ENCODE assay signal across 8 cellular contexts in the genomic region with DNA sequence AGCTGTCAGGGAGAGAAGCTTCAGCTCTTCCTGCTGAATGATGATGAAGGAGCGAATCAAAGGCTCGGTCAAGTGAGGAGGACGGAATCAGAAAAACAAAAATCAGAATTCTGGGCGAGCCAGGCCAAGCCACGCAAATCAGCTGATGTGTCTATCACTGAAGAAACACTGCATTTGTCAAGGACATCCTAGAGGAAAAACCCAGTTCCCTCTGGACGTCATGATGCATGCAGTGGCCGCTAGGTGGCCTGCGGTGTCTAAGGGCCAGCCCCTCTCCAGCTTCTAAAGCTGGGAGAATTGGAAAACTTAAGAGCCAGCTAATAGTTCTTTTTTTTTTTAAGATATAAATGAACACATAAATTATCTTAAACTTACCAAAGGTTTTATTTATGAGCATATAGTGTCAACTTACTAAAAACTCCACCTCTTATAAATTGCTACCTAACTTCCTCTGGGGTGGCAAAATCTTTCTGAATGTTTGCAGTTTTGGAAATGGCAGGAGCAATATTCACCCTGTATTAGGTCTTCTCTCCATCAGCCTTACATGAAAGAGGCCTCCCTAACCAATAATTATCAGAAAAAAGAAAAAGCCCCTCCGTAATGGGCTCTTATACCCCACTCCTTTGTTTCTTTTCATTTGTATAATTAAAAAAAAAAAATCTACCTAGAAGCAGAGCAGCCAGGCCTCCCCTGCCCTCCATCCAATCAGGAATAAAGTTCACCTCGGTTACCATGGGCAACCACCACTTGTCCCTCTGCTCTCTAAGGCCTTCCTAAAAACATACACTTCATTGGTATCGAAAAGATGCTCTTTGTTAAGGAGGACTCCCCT.
A peak's percentile ranks its signal among the peaks of the same experiment; 100 is the strongest.
DNase-seq lines count a peak whose midpoint lies in the region; ATAC-seq and TF ChIP-seq lines count a peak whose summit lies in the region.

No MANE protein-coding gene starts in this region.

- H2AK5ac ChIP-seq in mesendoderm (ENCODE audit: low read length): no peak overlapping the region

- CTCF ChIA-PET in HEK293T (lab: Yijun Ruan, JAX): interaction anchor here (0.6 to 0.7 kb wide), 5 partner anchors 10 to 681 kb away, joined by 3 to 4 read pairs (median 3); no protein-coding TSS in a partner anchor

- H3K79me1 ChIP-seq in mesendoderm (ENCODE audit: low read length): no peaks in the 10 kb centered on the region

- H3K36me3 ChIP-seq in NT2/D1 (ENCODE audit: insufficient read depth, insufficient read length, low read length) (no peaks in the 10 kb centered on the region), mesendoderm (ENCODE audit: control insufficient read depth, insufficient read depth, low read length) (no peaks in the 10 kb centered on the region)

- no peaks in the 10 kb centered on the region for H3K9me3 Mint-ChIP-seq in endothelial cell (ENCODE audit: unreplicated experiment)

- no peak overlapping the region for H3K27ac ChIP-seq in mesendoderm (ENCODE audit: low read depth, low read length)

- no peak overlapping the region for H3K9ac ChIP-seq in NT2/D1 (ENCODE audit: insufficient read length, low read depth)
- H3K9ac ChIP-seq in mesendoderm (ENCODE audit: low read length): no peak overlapping the region

- no peak overlapping the region for H3K56ac ChIP-seq in mesendoderm (ENCODE audit: low read length)

- no peaks in the 10 kb centered on the region for H3K4me1 Mint-ChIP-seq in endothelial cell (ENCODE audit: unreplicated experiment)

- H3K9me3 ChIP-seq in NT2/D1 (ENCODE audit: insufficient read depth, low read length): peaks cover 8% of the 10 kb centered on the region; the same call in 1 of the 2 replicates

- no peaks in the 10 kb centered on the region for H3K36me3 Mint-ChIP-seq in endothelial cell (ENCODE audit: low read depth, unreplicated experiment)

- H3K27me3 ChIP-seq in NT2/D1 (ENCODE audit: insufficient read depth, insufficient read length) (no peaks in the 10 kb centered on the region), mesendoderm (ENCODE audit: insufficient read depth, low read length, poor library complexity) (no peaks in the 10 kb centered on the region)

- no peak overlapping the region for H4K8ac ChIP-seq in mesendoderm (ENCODE audit: low read depth, low read length)

- DNase-seq in DMS53 treated with DMSO at 0.1 percent for 48 hours (lab: John Stamatoyannopoulos, UW; ENCODE audit: unreplicated experiment): peak; percentile 69
- peak; percentile 74 for DNase-seq in HEK293T (ENCODE audit: extremely low spot score)
- DNase-seq in NT2/D1 (ENCODE audit: low read depth, low spot score): peak; percentile 49
- peak; percentile 68 for DNase-seq in endothelial cell (ENCODE audit: low spot score)
- peak; percentile 67 for DNase-seq in mesendoderm
- DNase-seq in cerebellar nuclear complex (lab: John Stamatoyannopoulos, UW): no peak

- ATAC-seq in HG03139 (IDR thresholded peaks at IDR 0.05; ENCODE audit: unreplicated experiment): no peak
- no peak for ATAC-seq in GM21447 (IDR thresholded peaks at IDR 0.05; ENCODE audit: unreplicated experiment)

- no peak overlapping the region for H3K4ac ChIP-seq in mesendoderm (ENCODE audit: low read depth, low read length)

- POLR2A ChIA-PET in HEK293T (lab: Yijun Ruan, JAX): no interaction called here

- H3K4me1 ChIP-seq in NT2/D1 (ENCODE audit: insufficient read depth, insufficient read length) (no peaks in the 10 kb centered on the region), mesendoderm (ENCODE audit: control insufficient read depth, low read depth, low read length) (no peaks in the 10 kb centered on the region)

- H3K79me2 ChIP-seq in mesendoderm (ENCODE audit: control insufficient read depth, insufficient read depth, low read length): no peaks in the 10 kb centered on the region

- H4K5ac ChIP-seq in mesendoderm (ENCODE audit: low read length): no peak overlapping the region

- H3K27me3 Mint-ChIP-seq in endothelial cell (ENCODE audit: unreplicated experiment): peaks cover 8% of the 10 kb centered on the region

- no peak overlapping the region for H2BK120ac ChIP-seq in mesendoderm (ENCODE audit: low read depth, low read length)

- no CpG with 5 or more reads among the region's 11 CpGs for WGBS in mesendoderm (ENCODE audit: extremely low coverage, insufficient coverage, low lambda C conversion rate)

- no peak overlapping the region for H2BK15ac ChIP-seq in mesendoderm (replicated peaks; ENCODE audit: low read depth)

- TF ChIP-seq CTCF in endothelial cell (IDR thresholded peaks at IDR 0.05; ENCODE audit: unreplicated experiment): peak; percentile 81

- no peak overlapping the region for H2BK5ac ChIP-seq in mesendoderm (ENCODE audit: low read length)

- H3K18ac ChIP-seq in mesendoderm (ENCODE audit: low read length): no peak overlapping the region

- H3K4me3 ChIP-seq in NT2/D1 (ENCODE audit: insufficient read length, low read depth): no peak overlapping the region
- no peak overlapping the region for H3K4me3 ChIP-seq in mesendoderm (ENCODE audit: low read length)

- no peak overlapping the region for H3K4me2 ChIP-seq in mesendoderm (ENCODE audit: low read length)

- no peak overlapping the region for H3K27ac Mint-ChIP-seq in endothelial cell (ENCODE audit: unreplicated experiment)

- H3K23ac ChIP-seq in mesendoderm (ENCODE audit: low read length): no peak overlapping the region

- H3K4me3 Mint-ChIP-seq in endothelial cell (ENCODE audit: unreplicated experiment): no peak overlapping the region

TF ChIP-seq in HEK293T, 16 proteins besides CTCF, POLR2A, EP300 and RAD21:
- no peak for TF ChIP-seq ELF4 (IDR thresholded peaks at IDR 0.05)
- no peak for TF ChIP-seq FOXM1 (IDR thresholded peaks at IDR 0.05; ENCODE audit: borderline replicate concordance)
- TF ChIP-seq FOXA1 (IDR thresholded peaks at IDR 0.05): no peak
- TF ChIP-seq CTBP1 (IDR thresholded peaks at IDR 0.05; ENCODE audit: borderline replicate concordance): no peak
- TF ChIP-seq HDGF (IDR thresholded peaks at IDR 0.05; ENCODE audit: borderline replicate concordance): no peak
- TF ChIP-seq SUZ12 (IDR thresholded peaks at IDR 0.05): no peak
- no peak for TF ChIP-seq LEF1 (IDR thresholded peaks at IDR 0.05; ENCODE audit: borderline replicate concordance)
- TF ChIP-seq BHLHE40 (IDR thresholded peaks at IDR 0.05; ENCODE audit: borderline replicate concordance): no peak
- no peak for TF ChIP-seq FOXK2 (IDR thresholded peaks at IDR 0.05)
- no peak for TF ChIP-seq NFRKB (IDR thresholded peaks at IDR 0.05)
- TF ChIP-seq TARDBP (IDR thresholded peaks at IDR 0.05): no peak
- no peak for TF ChIP-seq ARNT (IDR thresholded peaks at IDR 0.05)
- TF ChIP-seq SP1 (IDR thresholded peaks at IDR 0.05): no peak
- no peak for TF ChIP-seq L3MBTL2 (conservative IDR thresholded peaks at IDR 0.05)

Comparison
In these comparisons a context has a peak if more than half of its experiments do, and no peak if none do; other contexts are left out.
1. DNase-seq: peak in DMS53 treated with DMSO at 0.1 percent for 48 hours (single experiment), HEK293T (single experiment), NT2/D1 (single experiment), endothelial cell (single experiment) and mesendoderm (single experiment); none in cerebellar nuclear complex (0 of 2).